13 cellular contexts compared by ENCODE assay signal in the genomic region with DNA sequence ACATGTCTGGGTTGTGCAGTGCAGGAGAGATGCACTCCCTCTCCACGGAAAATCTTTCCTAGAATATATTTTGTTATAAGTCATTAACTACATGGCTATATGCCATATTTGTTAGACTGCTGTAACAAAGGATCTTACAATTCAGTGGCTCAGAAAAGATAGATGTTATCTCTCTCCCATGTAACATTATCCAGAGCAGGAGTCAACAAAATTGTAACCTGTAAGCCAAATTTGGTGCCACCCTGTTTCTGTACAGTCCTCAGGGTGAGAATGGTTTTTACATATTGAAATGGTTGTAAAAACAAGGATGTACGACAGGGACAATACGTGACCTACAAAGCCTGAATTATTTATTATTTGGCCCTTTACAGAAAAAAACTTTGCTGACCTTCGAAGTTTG.
DNase-seq lines count a peak whose midpoint lies in the region; ATAC-seq and TF ChIP-seq lines count a peak whose summit lies in the region.
"Had no signal": no experiment of that assay in that cellular context is flagged by ENCODE, and none has a peak within 500 bp of the region (broad histone marks: within the 10 kb centered on the region; RNA-seq: fewer than 3 reads in every experiment).

No MANE protein-coding gene starts in this region.

- H3K79me2 ChIP-seq in SK-N-SH (ENCODE audit: insufficient read depth) (no peaks in the 10 kb centered on the region), PC-9 (ENCODE audit: low read depth) (no peaks in the 10 kb centered on the region)

- H3K4me3 ChIP-seq in SK-N-SH (ENCODE audit: low read depth in 2 of 2, low read length in 1 of 2) (no peak overlapping the region), PC-9 (no peak overlapping the region)

- no TSS peak for BruUV-seq in PC-9 (replicated peaks; lab: Mats Ljungman, UMichigan)

- no peak for TF ChIP-seq EP300 in SK-N-SH (IDR thresholded peaks at IDR 0.05; ENCODE audit: borderline replicate concordance in 1 of 2, low read depth in 1 of 2, low read length in 1 of 2)

- H3K9me3 ChIP-seq in SK-N-SH (no peaks in the 10 kb centered on the region), PC-9 (ENCODE audit: insufficient read depth, low read depth) (no peaks in the 10 kb centered on the region)
- H3K9me3 ChIP-seq: BE2C, Caco-2 had no signal

- intact Hi-C loops in PC-9 (cut with micrococcal nuclease; ENCODE audit: unreplicated experiment) = no loop called here

- H3K9ac ChIP-seq in SK-N-SH = no peak overlapping the region

- H3K9me2 ChIP-seq in SK-N-SH = no peaks in the 10 kb centered on the region
- no peaks in the 10 kb centered on the region for H3K9me2 ChIP-seq in PC-9 (ENCODE audit: insufficient read depth)

- H3K4me2 ChIP-seq in SK-N-SH = no peak overlapping the region
- H3K4me2 ChIP-seq in PC-9 = no peak overlapping the region

- H3K27ac ChIP-seq in SK-N-SH (ENCODE audit: low read depth in 2 of 2, low read length in 1 of 2) (peak overlapping the region in 1 of 2 experiments; percentile 47; a peak in 1 of 4 replicates), PC-9 (no peak overlapping the region)

- ATAC-seq in SK-N-SH treated with all-trans-retinoic acid at 6 μM for 48 hours = no peak; the same call in 2 of the 3 replicates
- ATAC-seq: HepG2 had no signal

- H4K20me1 ChIP-seq in SK-N-SH (ENCODE audit: insufficient read depth) = no peaks in the 10 kb centered on the region
- H4K20me1 ChIP-seq in PC-9 (ENCODE audit: insufficient read depth) = no peaks in the 10 kb centered on the region

- CTCF ChIA-PET in SK-N-SH (lab: Yijun Ruan, JAX) = interaction anchor here (1.3 to 2.7 kb wide), 2 partner anchors 13 to 14 kb away, joined by 3 to 22 read pairs; no protein-coding TSS in a partner anchor
- CTCF ChIA-PET in PC-9 (lab: Charles Lee) = no interaction called here

- DNase-seq in SK-N-SH (peak; percentile 10), SK-N-DZ (ENCODE audit: low spot score) (peak; percentile 43), renal cortical epithelial cell (ENCODE audit: low read depth) (peak; percentile 1), PC-9 (no peak), NCI-H345 treated with DMSO at 0.1 percent for 48 hours (lab: John Stamatoyannopoulos, UW; ENCODE audit: unreplicated experiment) (no peak)
- DNase-seq: ACHN; BE2C; C1 segment of cervical spinal cord; Caco-2; CD4-positive, CD25-positive, alpha-beta regulatory T cell; H9 had no signal

- H3K4me1 ChIP-seq in SK-N-SH (ENCODE audit: control insufficient read depth in 1 of 2, insufficient read depth in 2 of 2, low read depth in 1 of 2, low read length in 1 of 2) (peaks cover 0 to 8% of the 10 kb centered on the region in 2 experiments; a peak in 2 of 4 replicates), PC-9 (replicated peaks; ENCODE audit: insufficient read depth) (no peaks in the 10 kb centered on the region)
- H3K4me1 ChIP-seq: Caco-2 had no signal

- H3K36me3 ChIP-seq in SK-N-SH (replicated peaks in 1 of 2; ENCODE audit: control insufficient read depth in 1 of 2, insufficient read depth in 2 of 2, low read length in 1 of 2) = peaks cover 0 to 6% of the 10 kb centered on the region in 2 experiments
- H3K36me3 ChIP-seq in PC-9 (ENCODE audit: low read depth) = no peaks in the 10 kb centered on the region

- POLR2A ChIA-PET in SK-N-SH (lab: Yijun Ruan, JAX) = no interaction called here
- POLR2A ChIA-PET in PC-9 (lab: Charles Lee; ENCODE audit: unreplicated experiment) = no interaction called here

- H3F3A ChIP-seq in SK-N-SH (replicated peaks; ENCODE audit: insufficient read depth) (no peaks in the 10 kb centered on the region), PC-9 (ENCODE audit: insufficient read depth, low read depth) (no peaks in the 10 kb centered on the region)

- H2AFZ ChIP-seq in SK-N-SH (ENCODE audit: low read depth) = no peak overlapping the region
- H2AFZ ChIP-seq in PC-9 = no peak overlapping the region

- WGBS in SK-N-SH (ENCODE audit: low lambda C conversion rate) = 47% methylated on average over 4 of the region's 4 CpGs

- no peak for TF ChIP-seq CTCF in SK-N-SH (IDR thresholded peaks at IDR 0.05)
- no peak for TF ChIP-seq CTCF in PC-9 (conservative IDR thresholded peaks at IDR 0.05)

- H3K27me3 ChIP-seq in SK-N-SH (ENCODE audit: insufficient read depth) (no peaks in the 10 kb centered on the region), PC-9 (ENCODE audit: insufficient read depth, low read depth) (no peaks in the 10 kb centered on the region)
- H3K27me3 ChIP-seq: BE2C had no signal

- no peak for TF ChIP-seq RAD21 in SK-N-SH (IDR thresholded peaks at IDR 0.05; ENCODE audit: low read length)

TF ChIP-seq in SK-N-SH, 30 proteins besides CTCF, POLR2A, EP300 and RAD21 (continues in another document):
- TF ChIP-seq, protein P1, sequence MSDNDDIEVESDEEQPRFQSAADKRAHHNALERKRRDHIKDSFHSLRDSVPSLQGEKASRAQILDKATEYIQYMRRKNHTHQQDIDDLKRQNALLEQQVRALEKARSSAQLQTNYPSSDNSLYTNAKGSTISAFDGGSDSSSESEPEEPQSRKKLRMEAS (IDR thresholded peaks at IDR 0.05; ENCODE audit: low read depth) = no peak
- TF ChIP-seq RXRA (IDR thresholded peaks at IDR 0.05; ENCODE audit: borderline replicate concordance, low read depth) = no peak
- TF ChIP-seq, protein P2, sequence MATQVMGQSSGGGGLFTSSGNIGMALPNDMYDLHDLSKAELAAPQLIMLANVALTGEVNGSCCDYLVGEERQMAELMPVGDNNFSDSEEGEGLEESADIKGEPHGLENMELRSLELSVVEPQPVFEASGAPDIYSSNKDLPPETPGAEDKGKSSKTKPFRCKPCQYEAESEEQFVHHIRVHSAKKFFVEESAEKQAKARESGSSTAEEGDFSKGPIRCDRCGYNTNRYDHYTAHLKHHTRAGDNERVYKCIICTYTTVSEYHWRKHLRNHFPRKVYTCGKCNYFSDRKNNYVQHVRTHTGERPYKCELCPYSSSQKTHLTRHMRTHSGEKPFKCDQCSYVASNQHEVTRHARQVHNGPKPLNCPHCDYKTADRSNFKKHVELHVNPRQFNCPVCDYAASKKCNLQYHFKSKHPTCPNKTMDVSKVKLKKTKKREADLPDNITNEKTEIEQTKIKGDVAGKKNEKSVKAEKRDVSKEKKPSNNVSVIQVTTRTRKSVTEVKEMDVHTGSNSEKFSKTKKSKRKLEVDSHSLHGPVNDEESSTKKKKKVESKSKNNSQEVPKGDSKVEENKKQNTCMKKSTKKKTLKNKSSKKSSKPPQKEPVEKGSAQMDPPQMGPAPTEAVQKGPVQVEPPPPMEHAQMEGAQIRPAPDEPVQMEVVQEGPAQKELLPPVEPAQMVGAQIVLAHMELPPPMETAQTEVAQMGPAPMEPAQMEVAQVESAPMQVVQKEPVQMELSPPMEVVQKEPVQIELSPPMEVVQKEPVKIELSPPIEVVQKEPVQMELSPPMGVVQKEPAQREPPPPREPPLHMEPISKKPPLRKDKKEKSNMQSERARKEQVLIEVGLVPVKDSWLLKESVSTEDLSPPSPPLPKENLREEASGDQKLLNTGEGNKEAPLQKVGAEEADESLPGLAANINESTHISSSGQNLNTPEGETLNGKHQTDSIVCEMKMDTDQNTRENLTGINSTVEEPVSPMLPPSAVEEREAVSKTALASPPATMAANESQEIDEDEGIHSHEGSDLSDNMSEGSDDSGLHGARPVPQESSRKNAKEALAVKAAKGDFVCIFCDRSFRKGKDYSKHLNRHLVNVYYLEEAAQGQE (IDR thresholded peaks at IDR 0.05; ENCODE audit: low read depth, low read length) = no peak
- peak; percentile 53; the same call in 1 of the 2 replicates for TF ChIP-seq GATA2 (CRISPR knock-in tag; IDR thresholded peaks at IDR 0.05)
- TF ChIP-seq SMC3 (IDR thresholded peaks at IDR 0.05; ENCODE audit: low read depth, low read length) = no peak
- no peak for TF ChIP-seq NFIC (IDR thresholded peaks at IDR 0.05; ENCODE audit: borderline replicate concordance)

TF ChIP-seq in SK-N-SH treated with all-trans-retinoic acid at 6 μM for 48 hours, 23 proteins besides CTCF, POLR2A, EP300 and RAD21 (continues in another document):
- TF ChIP-seq, protein P3, sequence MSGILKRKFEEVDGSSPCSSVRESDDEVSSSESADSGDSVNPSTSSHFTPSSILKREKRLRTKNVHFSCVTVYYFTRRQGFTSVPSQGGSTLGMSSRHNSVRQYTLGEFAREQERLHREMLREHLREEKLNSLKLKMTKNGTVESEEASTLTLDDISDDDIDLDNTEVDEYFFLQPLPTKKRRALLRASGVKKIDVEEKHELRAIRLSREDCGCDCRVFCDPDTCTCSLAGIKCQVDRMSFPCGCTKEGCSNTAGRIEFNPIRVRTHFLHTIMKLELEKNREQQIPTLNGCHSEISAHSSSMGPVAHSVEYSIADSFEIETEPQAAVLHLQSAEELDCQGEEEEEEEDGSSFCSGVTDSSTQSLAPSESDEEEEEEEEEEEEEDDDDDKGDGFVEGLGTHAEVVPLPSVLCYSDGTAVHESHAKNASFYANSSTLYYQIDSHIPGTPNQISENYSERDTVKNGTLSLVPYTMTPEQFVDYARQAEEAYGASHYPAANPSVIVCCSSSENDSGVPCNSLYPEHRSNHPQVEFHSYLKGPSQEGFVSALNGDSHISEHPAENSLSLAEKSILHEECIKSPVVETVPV (CRISPR knock-in tag; IDR thresholded peaks at IDR 0.05) = no peak
- TF ChIP-seq ZFP3 (CRISPR knock-in tag; IDR thresholded peaks at IDR 0.05) = no peak
- no peak for TF ChIP-seq SNAI2 (CRISPR knock-in tag; IDR thresholded peaks at IDR 0.05)
- TF ChIP-seq, protein P4, sequence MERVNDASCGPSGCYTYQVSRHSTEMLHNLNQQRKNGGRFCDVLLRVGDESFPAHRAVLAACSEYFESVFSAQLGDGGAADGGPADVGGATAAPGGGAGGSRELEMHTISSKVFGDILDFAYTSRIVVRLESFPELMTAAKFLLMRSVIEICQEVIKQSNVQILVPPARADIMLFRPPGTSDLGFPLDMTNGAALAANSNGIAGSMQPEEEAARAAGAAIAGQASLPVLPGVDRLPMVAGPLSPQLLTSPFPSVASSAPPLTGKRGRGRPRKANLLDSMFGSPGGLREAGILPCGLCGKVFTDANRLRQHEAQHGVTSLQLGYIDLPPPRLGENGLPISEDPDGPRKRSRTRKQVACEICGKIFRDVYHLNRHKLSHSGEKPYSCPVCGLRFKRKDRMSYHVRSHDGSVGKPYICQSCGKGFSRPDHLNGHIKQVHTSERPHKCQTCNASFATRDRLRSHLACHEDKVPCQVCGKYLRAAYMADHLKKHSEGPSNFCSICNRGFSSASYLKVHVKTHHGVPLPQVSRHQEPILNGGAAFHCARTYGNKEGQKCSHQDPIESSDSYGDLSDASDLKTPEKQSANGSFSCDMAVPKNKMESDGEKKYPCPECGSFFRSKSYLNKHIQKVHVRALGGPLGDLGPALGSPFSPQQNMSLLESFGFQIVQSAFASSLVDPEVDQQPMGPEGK (CRISPR knock-in tag; IDR thresholded peaks at IDR 0.05; ENCODE audit: borderline replicate concordance) = no peak
- TF ChIP-seq ZC3H10 (CRISPR knock-in tag; IDR thresholded peaks at IDR 0.05) = no peak

Comparison
In these comparisons a context has a peak if more than half of its experiments do, and no peak if none do; other contexts are left out.
1. DNase-seq: peak in SK-N-SH (single experiment), SK-N-DZ (single experiment) and renal cortical epithelial cell (single experiment); none in PC-9 (0 of 2) and NCI-H345 treated with DMSO at 0.1 percent for 48 hours (single experiment).